ENCODE assay signal across 1 cellular context in genomic region chr7:101285171-101285570, GRCh38.
TF ChIP-seq lines count a peak whose summit lies in the region.

No MANE protein-coding gene starts in this region.

TF ChIP-seq in HepG2, 621 proteins besides CTCF, POLR2A, EP300 and RAD21:
- TF ChIP-seq, protein P1, sequence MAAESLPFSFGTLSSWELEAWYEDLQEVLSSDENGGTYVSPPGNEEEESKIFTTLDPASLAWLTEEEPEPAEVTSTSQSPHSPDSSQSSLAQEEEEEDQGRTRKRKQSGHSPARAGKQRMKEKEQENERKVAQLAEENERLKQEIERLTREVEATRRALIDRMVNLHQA (CRISPR knock-in tag; IDR thresholded peaks at IDR 0.05): no peak
- TF ChIP-seq CSRNP1 (CRISPR knock-in tag; IDR thresholded peaks at IDR 0.05): no peak
- no peak for TF ChIP-seq MAFG (CRISPR knock-in tag; IDR thresholded peaks at IDR 0.05)
- TF ChIP-seq ZNF280D (CRISPR knock-in tag; IDR thresholded peaks at IDR 0.05): no peak
- TF ChIP-seq ZMAT5 (CRISPR knock-in tag; IDR thresholded peaks at IDR 0.05; ENCODE audit: borderline replicate concordance, low read depth): no peak
- TF ChIP-seq ZNF563 (CRISPR knock-in tag; IDR thresholded peaks at IDR 0.05): no peak
- TF ChIP-seq ZNF280B (CRISPR knock-in tag; IDR thresholded peaks at IDR 0.05; ENCODE audit: borderline replicate concordance): no peak
- no peak for TF ChIP-seq KAT7 (CRISPR knock-in tag; IDR thresholded peaks at IDR 0.05; ENCODE audit: borderline replicate concordance)
- no peak for TF ChIP-seq SIN3B (IDR thresholded peaks at IDR 0.05; ENCODE audit: low read length)
- TF ChIP-seq HNF4A (CRISPR knock-in tag; IDR thresholded peaks at IDR 0.05): no peak
- TF ChIP-seq GLI4 (CRISPR knock-in tag; IDR thresholded peaks at IDR 0.05; ENCODE audit: borderline replicate concordance): no peak
- no peak for TF ChIP-seq MXD4 (CRISPR knock-in tag; IDR thresholded peaks at IDR 0.05)
- no peak for TF ChIP-seq ZNF17 (CRISPR knock-in tag; IDR thresholded peaks at IDR 0.05)
- TF ChIP-seq, protein P2, sequence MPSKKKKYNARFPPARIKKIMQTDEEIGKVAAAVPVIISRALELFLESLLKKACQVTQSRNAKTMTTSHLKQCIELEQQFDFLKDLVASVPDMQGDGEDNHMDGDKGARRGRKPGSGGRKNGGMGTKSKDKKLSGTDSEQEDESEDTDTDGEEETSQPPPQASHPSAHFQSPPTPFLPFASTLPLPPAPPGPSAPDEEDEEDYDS (CRISPR knock-in tag; IDR thresholded peaks at IDR 0.05): no peak
- TF ChIP-seq, protein P3, sequence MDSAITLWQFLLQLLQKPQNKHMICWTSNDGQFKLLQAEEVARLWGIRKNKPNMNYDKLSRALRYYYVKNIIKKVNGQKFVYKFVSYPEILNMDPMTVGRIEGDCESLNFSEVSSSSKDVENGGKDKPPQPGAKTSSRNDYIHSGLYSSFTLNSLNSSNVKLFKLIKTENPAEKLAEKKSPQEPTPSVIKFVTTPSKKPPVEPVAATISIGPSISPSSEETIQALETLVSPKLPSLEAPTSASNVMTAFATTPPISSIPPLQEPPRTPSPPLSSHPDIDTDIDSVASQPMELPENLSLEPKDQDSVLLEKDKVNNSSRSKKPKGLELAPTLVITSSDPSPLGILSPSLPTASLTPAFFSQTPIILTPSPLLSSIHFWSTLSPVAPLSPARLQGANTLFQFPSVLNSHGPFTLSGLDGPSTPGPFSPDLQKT (CRISPR knock-in tag; IDR thresholded peaks at IDR 0.05; ENCODE audit: borderline replicate concordance): no peak
- TF ChIP-seq ZNF556 (CRISPR knock-in tag; IDR thresholded peaks at IDR 0.05; ENCODE audit: borderline replicate concordance): no peak
- no peak for TF ChIP-seq GABPB1 (CRISPR knock-in tag; IDR thresholded peaks at IDR 0.05)
- TF ChIP-seq IRF1 (CRISPR knock-in tag; IDR thresholded peaks at IDR 0.05; ENCODE audit: low read depth): no peak
TF ChIP-seq in HepG2: peak in this region for 0.
